ENCODE assay signal across 9 cellular contexts in the genomic region with DNA sequence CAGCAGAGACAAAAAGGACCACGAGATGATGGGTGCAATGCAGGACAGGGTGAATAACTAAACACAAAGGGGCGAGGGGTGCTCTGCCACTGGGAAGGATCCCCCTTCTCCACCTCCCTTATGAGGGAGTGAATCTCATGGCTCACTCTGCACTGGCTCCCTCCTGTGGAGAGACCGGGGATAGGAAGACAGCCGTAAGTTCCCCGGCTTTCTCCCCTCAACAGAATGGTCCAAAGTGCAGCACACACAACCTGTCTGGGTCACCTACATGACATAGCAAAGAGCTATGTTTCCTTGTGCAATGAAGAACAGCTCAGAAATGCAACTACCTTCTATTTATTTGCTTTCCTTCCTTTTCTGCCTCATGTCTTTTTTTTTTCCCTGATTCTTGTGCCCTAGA. TPM values are rescaled to one million over a fixed set of nuclear protein-coding genes. Genes with fewer than 3 reads are reported as not detected.
DNase-seq lines count a peak whose midpoint lies in the region; ATAC-seq and TF ChIP-seq lines count a peak whose summit lies in the region.
"Had no signal": no experiment of that assay in that cellular context is flagged by ENCODE, and none has a peak within 500 bp of the region (broad histone marks: within the 10 kb centered on the region; RNA-seq: fewer than 3 reads in every experiment).

No MANE protein-coding gene starts in this region.

- H3K9me3 ChIP-seq in AG04450 (ENCODE audit: control insufficient read depth, insufficient read depth, low read length), result no peaks in the 10 kb centered on the region
- H3K9me3 ChIP-seq in ovary, result no peaks in the 10 kb centered on the region

- no peak for ATAC-seq in GM18505 (IDR thresholded peaks at IDR 0.05; ENCODE audit: unreplicated experiment)

- H3K4me3 ChIP-seq in AG04450 (ENCODE audit: low read depth, low read length) (no peak overlapping the region), ovary (no peak overlapping the region)

- no peaks in the 10 kb centered on the region for H3K36me3 ChIP-seq in ovary

- intact Hi-C loops in head of caudate nucleus (cut with DNase I), result loop anchor here (5.0 kb wide), 1 partner anchor 130 kb away; no protein-coding TSS in a partner anchor
- intact Hi-C loops in ovary (cut with DNase I), result loop anchor here in 3 of 4 donors (5.0 to 10.0 kb wide), 5 partner anchors 110 to 285 kb away; a partner anchor contains a TSS

- H3K27me3 ChIP-seq in AG04450 (ENCODE audit: control insufficient read depth, insufficient read depth, low read length) (peaks cover 12% of the 10 kb centered on the region), ovary (no peaks in the 10 kb centered on the region)

- 69 to 80% (median 76%) methylated on average over 5 of the region's 5 CpGs for whole genome bisulfite sequencing in ovary, 3 donors

- CTCF ChIA-PET in AG04450 (lab: Charles Lee), result interaction anchor here (0.8 to 7.5 kb wide), 11 partner anchors 19 to 283 kb away, joined by 3 to 157 read pairs (median 25); a partner anchor contains a TSS

- no peak for DNase-seq in AG04450 (ENCODE audit: low read depth, low spot score)
- DNase-seq in SKM-1 treated with dmso at 0.1 percent for 144 hours (lab: John Stamatoyannopoulos, UW; ENCODE audit: unreplicated experiment), result peak; percentile 14
- DNase-seq in head of caudate nucleus, result peak in 37 of 42 donors; percentile 25 to 81 (median 54)
- no peak for DNase-seq in hepatic stellate cell (ENCODE audit: low spot score)
- DNase-seq in GOT3 (lab: John Stamatoyannopoulos, UW), result no peak
- no peak for DNase-seq in ovary
- DNase-seq: NCI-H187 had no signal

- POLR2A ChIA-PET in AG04450 (lab: Yijun Ruan, JAX), result interaction anchor here (0.6 kb wide), 1 partner anchor 237 kb away, joined by 6 read pairs; no protein-coding TSS in a partner anchor

- H3K4me1 ChIP-seq in ovary (ENCODE audit: insufficient read depth), result no peaks in the 10 kb centered on the region

- TF ChIP-seq CTCF in AG04450 (IDR thresholded peaks at IDR 0.05; ENCODE audit: low read depth, low read length) (peak; percentile 52), GM12873 (IDR thresholded peaks at IDR 0.05; ENCODE audit: insufficient read depth, low read depth, low read length, missing control alignments) (peak; percentile 72), ovary (IDR thresholded peaks at IDR 0.05) (no peak)

- no peak overlapping the region for H3K27ac ChIP-seq in AG04450 (ENCODE audit: low read depth, low read length)
- H3K27ac ChIP-seq in ovary, result no peak overlapping the region

- no peak for TF ChIP-seq EP300 in ovary (IDR thresholded peaks at IDR 0.05)

- TF ChIP-seq POLR2A in GM18505 (IDR thresholded peaks at IDR 0.05; ENCODE audit: borderline replicate concordance, extremely low read depth, insufficient read depth, insufficient read length) (no peak), ovary (IDR thresholded peaks at IDR 0.05) (no peak)

RNA-seq across cellular contexts. Expression of a gene that starts 7.8 kb away (rescaled TPM):
- polyA plus RNA-seq in AG04450 (2011; rRNA removed) (0.02 TPM in 1 of 2 replicates, not detected in the other), ovary (under 1 TPM; 0.30 to 0.45 TPM)
- not detected in 2 replicates for polyA minus RNA-seq in AG04450 (2011; rRNA and poly(A)+ RNA removed)
- 1 to 10 TPM in 1 of 7 donors, under 1 TPM in 4, not detected in 2; 0.15 to 2.2 (median 0.57) TPM for total RNA-seq in ovary

RNA-seq across cellular contexts. Expression of a gene that starts 22.2 kb away (rescaled TPM):
- polyA plus RNA-seq in AG04450 (2011; rRNA removed) (2.1 and 2.5 TPM in 2 replicates), ovary (10 to 100 TPM in 1 of 2 donors, 1 to 10 TPM in 1; 7.3 to 23.7 TPM)
- 1.7 and 1.9 TPM in 2 replicates for polyA minus RNA-seq in AG04450 (2011; rRNA and poly(A)+ RNA removed)
- total RNA-seq in ovary, result 10 to 100 TPM in 4 of 7 donors, 1 to 10 TPM in 3; 4.9 to 18.0 (median 12.2) TPM

RNA-seq across cellular contexts. Expression of a gene that starts 57.3 kb away (rescaled TPM):
- 78.1 and 92.0 TPM in 2 replicates for polyA plus RNA-seq in AG04450 (2011; rRNA removed)
- 38.9 and 39.7 TPM in 2 replicates for polyA minus RNA-seq in AG04450 (2011; rRNA and poly(A)+ RNA removed)
- total RNA-seq in ovary, result 10 to 100 TPM; 38.1 to 52.3 (median 43.5) TPM
- polyA plus RNA-seq in ovary, result 10 to 100 TPM; 51.3 to 63.5 TPM

Comparison
In these comparisons a context has a peak if more than half of its experiments do, and no peak if none do; other contexts are left out.
1. DNase-seq: peak in SKM-1 treated with dmso at 0.1 percent for 144 hours (single experiment) and head of caudate nucleus (37 of 42); none in AG04450 (single experiment), hepatic stellate cell (single experiment), GOT3 (single experiment) and ovary (0 of 5).
2. CTCF ChIP-seq: peak in AG04450 (single experiment) and GM12873 (single experiment); none in ovary (0 of 3).